22 cellular contexts compared by ENCODE assay signal in genomic region chr4:168843635-168844034, GRCh38.
A peak's percentile ranks its signal among the peaks of the same experiment; 100 is the strongest.
DNase-seq lines count a peak whose midpoint lies in the region; ATAC-seq, FAIRE-seq and TF ChIP-seq lines count a peak whose summit lies in the region.
"Had no signal": no experiment of that assay in that cellular context is flagged by ENCODE, and none has a peak within 500 bp of the region (broad histone marks: within the 10 kb centered on the region; RNA-seq: fewer than 3 reads in every experiment).

No MANE protein-coding gene starts in this region.

- H3K79me2 ChIP-seq in keratinocyte (ENCODE audit: control insufficient read depth, insufficient read depth, low read length) = peaks cover 94% of the 10 kb centered on the region
- peaks cover 100% of the 10 kb centered on the region for H3K79me2 ChIP-seq in smooth muscle cell (ENCODE audit: low read depth)

- H3K36me3 Mint-ChIP-seq in nephron progenitor cell (ENCODE audit: low read depth) = peaks cover 51% of the 10 kb centered on the region
- H3K36me3 Mint-ChIP-seq: memory B cell had no signal

- H2AFZ ChIP-seq in keratinocyte (ENCODE audit: control insufficient read depth, low read length) (no peak overlapping the region), smooth muscle cell (ENCODE audit: low read depth) (no peak overlapping the region)

- H3K9me3 ChIP-seq in left ventricle myocardium inferior (replicated peaks) (no peaks in the 10 kb centered on the region), keratinocyte (ENCODE audit: control insufficient read depth, low read depth, low read length) (no peaks in the 10 kb centered on the region), smooth muscle cell (replicated peaks; ENCODE audit: low read depth) (no peaks in the 10 kb centered on the region), SJCRH30 (replicated peaks) (no peaks in the 10 kb centered on the region)
- H3K9me3 ChIP-seq: BE2C had no signal

- WGBS in smooth muscle cell (ENCODE audit: low lambda C conversion rate) = 96% methylated on average over 7 of the region's 7 CpGs

- no peaks in the 10 kb centered on the region for H3K9me1 ChIP-seq in keratinocyte (ENCODE audit: control insufficient read depth, extremely low read depth, insufficient read depth, low read length)

- H3K4me3 ChIP-seq in left ventricle myocardium inferior (no peak overlapping the region), keratinocyte (ENCODE audit: control insufficient read depth in 2 of 3, extremely low read depth in 1 of 3, insufficient read depth in 2 of 3, low read depth in 1 of 3, low read length in 3 of 3) (peak overlapping the region in 2 of 3 experiments; percentile 36 to 49), smooth muscle cell (no peak overlapping the region), SJCRH30 (no peak overlapping the region)

- no peak overlapping the region for H3K27ac Mint-ChIP-seq in nephron progenitor cell
- H3K27ac Mint-ChIP-seq: activated CD4-positive, alpha-beta T cell treated with anti-CD3 and anti-CD28 coated beads, Interleukin-2, amount 10 ng/mL, durations not matched to agents 24 days and 14 days; memory B cell; nephron had no signal

- FAIRE-seq in keratinocyte (lab: Jason Lieb, UNC) = peak; percentile 84
- FAIRE-seq: islet of Langerhans, TTC549 had no signal

- intact Hi-C loops in left ventricle myocardium inferior (cut with micrococcal nuclease) = no loop called here
- intact Hi-C loops in left cardiac atrium (cut with DNase I) = no loop called here

- DNase-seq in left ventricle myocardium inferior = no peak
- no peak for DNase-seq in left cardiac atrium
- peak; percentile 38 for DNase-seq in keratinocyte (ENCODE audit: low read depth, low spot score)
- no peak for DNase-seq in smooth muscle cell (lab: John Stamatoyannopoulos, UW; ENCODE audit: unreplicated experiment)
- DNase-seq in SJCRH30 = no peak
- no peak for DNase-seq in nephron progenitor cell
- no peak for DNase-seq in activated naive CD4-positive, alpha-beta T cell treated with Interleukin-2 at 50 U/mL for 16 hours
- DNase-seq: 8988T; activated CD4-positive, alpha-beta T cell treated with anti-CD3 and anti-CD28 coated beads, Interleukin-2, amount 10 ng/mL, durations not matched to agents 24 days and 14 days; BE2C; Calu3; caudate nucleus; effector CD4-positive, alpha-beta T cell; GOT3; hippocampal formation; NCI-H524 treated with DMSO at 0.1 percent for 48 hours; stimulated activated CD8-positive, alpha-beta memory T cell treated with anti-CD3 and anti-CD28 coated beads, Interleukin-4, amount 100 ng/mL, for 48 hours had no signal

- H3F3A ChIP-seq in smooth muscle cell (ENCODE audit: low read depth) = peaks cover 57% of the 10 kb centered on the region

- no peaks in the 10 kb centered on the region for H3K27me3 ChIP-seq in left ventricle myocardium inferior (ENCODE audit: low read depth)
- H3K27me3 ChIP-seq in keratinocyte (ENCODE audit: control insufficient read depth, extremely low read depth, insufficient read depth, low read length) = no peaks in the 10 kb centered on the region
- H3K27me3 ChIP-seq in smooth muscle cell (ENCODE audit: low read depth) = no peaks in the 10 kb centered on the region
- H3K27me3 ChIP-seq in SJCRH30 = no peaks in the 10 kb centered on the region
- H3K27me3 ChIP-seq: BE2C had no signal

- H4K20me1 ChIP-seq in keratinocyte (ENCODE audit: control insufficient read depth, extremely low read depth, insufficient read depth, low read length) (no peaks in the 10 kb centered on the region), smooth muscle cell (ENCODE audit: low read depth) (peaks cover 98% of the 10 kb centered on the region)

- ATAC-seq in left cardiac atrium (no peak), HG03469 (IDR thresholded peaks at IDR 0.05; ENCODE audit: unreplicated experiment) (no peak)

- H3K36me3 ChIP-seq in left ventricle myocardium inferior = peaks cover 6% of the 10 kb centered on the region
- H3K36me3 ChIP-seq in keratinocyte (ENCODE audit: control insufficient read depth in 2 of 2, extremely low read depth in 1 of 2, insufficient read depth in 2 of 2, low read length in 2 of 2) = peaks cover 7 to 13% of the 10 kb centered on the region in 2 experiments
- no peaks in the 10 kb centered on the region for H3K36me3 ChIP-seq in smooth muscle cell (ENCODE audit: low read depth)
- peaks cover 16% of the 10 kb centered on the region for H3K36me3 ChIP-seq in SJCRH30
- H3K36me3 ChIP-seq: BE2C had no signal

- dilution Hi-C loops in keratinocyte (cut with MboI; ENCODE audit: extremely low pct_ligation_motif_present, low sequenced_read_pairs) = no loop called here

- H3K9me3 Mint-ChIP-seq in nephron progenitor cell = no peaks in the 10 kb centered on the region
- H3K9me3 Mint-ChIP-seq: activated CD4-positive, alpha-beta T cell treated with anti-CD3 and anti-CD28 coated beads, Interleukin-2, amount 10 ng/mL, durations not matched to agents 24 days and 14 days; memory B cell; nephron had no signal

- H3K9ac ChIP-seq in keratinocyte (ENCODE audit: control insufficient read depth, extremely low read depth, insufficient read depth, low read length) (peak overlapping the region; percentile 18), smooth muscle cell (ENCODE audit: low read depth) (peak overlapping the region; percentile 47)

- H3K27ac ChIP-seq in left ventricle myocardium inferior (replicated peaks) (peak overlapping the region; percentile 86), keratinocyte (ENCODE audit: control insufficient read depth, insufficient read depth, low read length) (peak overlapping the region; percentile 60), smooth muscle cell (ENCODE audit: low read depth) (peak overlapping the region; percentile 96), SJCRH30 (no peak overlapping the region)

- H3K4me1 ChIP-seq in left ventricle myocardium inferior (peaks cover 99% of the 10 kb centered on the region), keratinocyte (ENCODE audit: control insufficient read depth, extremely low read depth, insufficient read depth, low read length) (peaks cover 82% of the 10 kb centered on the region), smooth muscle cell (ENCODE audit: low read depth) (peaks cover 59% of the 10 kb centered on the region), SJCRH30 (peaks cover 40% of the 10 kb centered on the region)
- H3K4me1 ChIP-seq: BE2C had no signal

- no peak overlapping the region for H3K4me3 Mint-ChIP-seq in nephron progenitor cell
- H3K4me3 Mint-ChIP-seq: activated CD4-positive, alpha-beta T cell treated with anti-CD3 and anti-CD28 coated beads, Interleukin-2, amount 10 ng/mL, durations not matched to agents 24 days and 14 days; memory B cell; nephron had no signal

- H3K4me2 ChIP-seq in keratinocyte (ENCODE audit: control insufficient read depth, extremely low read depth, insufficient read depth, low read depth, low read length) (peak overlapping the region; percentile 78), smooth muscle cell (peak overlapping the region; percentile 65)

- TF ChIP-seq CTCF in left ventricle myocardium inferior (IDR thresholded peaks at IDR 0.05; ENCODE audit: borderline replicate concordance) (no peak), keratinocyte (optimal IDR thresholded peaks at IDR 0.05 in 1 of 3, IDR thresholded peaks at IDR 0.05 in 1 of 3, conservative IDR thresholded peaks at IDR 0.05 in 1 of 3; ENCODE audit: extremely low read depth in 1 of 3, insufficient read depth in 2 of 3, low read length in 3 of 3) (no peak), smooth muscle cell (IDR thresholded peaks at IDR 0.05; ENCODE audit: borderline replicate concordance, insufficient read depth, poor library complexity, severe bottlenecking) (no peak), nephron progenitor cell (IDR thresholded peaks at IDR 0.05) (no peak)

- H3K27me3 Mint-ChIP-seq in nephron progenitor cell (ENCODE audit: low read depth, poor library complexity) = no peaks in the 10 kb centered on the region

- H3K4me1 Mint-ChIP-seq in nephron progenitor cell = peaks cover 38% of the 10 kb centered on the region
- H3K4me1 Mint-ChIP-seq: memory B cell had no signal

Comparison
In these comparisons a context has a peak if more than half of its experiments do, and no peak if none do; other contexts are left out.
1. H3K4me3 ChIP-seq: peak in keratinocyte (2 of 3); none in left ventricle myocardium inferior (single experiment), smooth muscle cell (single experiment) and SJCRH30 (single experiment).